In the genomic region with DNA sequence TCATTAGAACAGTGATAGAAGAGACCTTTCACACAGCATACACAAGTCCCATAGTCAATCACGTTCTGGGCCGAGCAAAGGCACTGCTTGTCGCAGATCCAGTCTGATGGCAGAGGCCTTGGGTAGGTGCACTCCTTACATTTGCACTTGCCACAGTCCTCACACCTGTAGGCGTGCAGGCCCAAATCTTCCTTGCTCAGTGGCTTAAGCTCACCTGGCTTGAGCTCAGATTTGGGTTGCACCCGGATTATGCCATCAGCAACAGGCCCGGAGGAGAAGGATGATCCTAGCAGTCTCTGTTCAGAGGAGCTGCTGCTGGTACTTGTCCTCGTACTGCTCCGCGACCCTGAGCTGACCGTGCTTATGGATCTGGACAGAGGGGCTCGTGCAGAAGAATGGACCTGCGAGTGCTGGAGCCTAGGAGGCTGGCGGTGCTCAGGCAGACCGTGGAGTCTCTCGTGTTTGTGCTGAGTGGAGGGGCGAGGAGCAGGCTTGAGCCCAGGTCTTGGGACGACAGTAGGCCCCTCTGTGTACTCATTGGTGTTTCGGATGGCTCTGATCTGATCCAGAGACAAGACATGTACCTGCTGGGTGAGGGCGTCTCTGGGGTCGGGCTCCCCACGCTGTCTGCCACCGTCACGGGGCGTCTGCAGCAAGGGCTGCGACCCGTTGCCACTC, we compare ENCODE assay signal across 10 cellular contexts. TPM values are rescaled to one million over a fixed set of nuclear protein-coding genes. Genes with fewer than 3 reads are reported as not detected.
DNase-seq lines count a peak whose midpoint lies in the region; ATAC-seq and TF ChIP-seq lines count a peak whose summit lies in the region.
"Had no signal": no experiment of that assay in that cellular context is flagged by ENCODE, and none has a peak within 500 bp of the region (broad histone marks: within the 10 kb centered on the region; RNA-seq: fewer than 3 reads in every experiment).

No MANE protein-coding gene starts in this region.

- H3K4me3 Mint-ChIP-seq in activated CD8-positive, alpha-beta T cell treated with anti-CD3 and anti-CD28 coated beads for 36 hours: peak overlapping the region; percentile 21
- no peak overlapping the region for H3K4me3 Mint-ChIP-seq in activated CD8-positive, alpha-beta T cell treated with anti-CD3 and anti-CD28 coated beads, Interleukin-2, amount 10 ng/mL, durations not matched to agents 7 days and 5 days

- no peaks in the 10 kb centered on the region for H3K36me3 Mint-ChIP-seq in activated CD8-positive, alpha-beta T cell treated with anti-CD3 and anti-CD28 coated beads for 36 hours (ENCODE audit: low read depth)
- H3K36me3 Mint-ChIP-seq in activated CD8-positive, alpha-beta T cell treated with anti-CD3 and anti-CD28 coated beads, Interleukin-2, amount 10 ng/mL, durations not matched to agents 7 days and 5 days (ENCODE audit: low read depth): no peaks in the 10 kb centered on the region

- intact Hi-C loops in activated CD8-positive, alpha-beta T cell treated with anti-CD3 and anti-CD28 coated beads for 36 hours (cut with micrococcal nuclease): no loop called here
- intact Hi-C loops in upper lobe of right lung (cut with DNase I): no loop called here

- H3K36me3 ChIP-seq in mucosa of stomach (ENCODE audit: control insufficient read depth, insufficient read depth, low read length) (peaks cover 7% of the 10 kb centered on the region), upper lobe of right lung (peaks cover 26% of the 10 kb centered on the region)

- DNase-seq in activated CD8-positive, alpha-beta T cell treated with anti-CD3 and anti-CD28 coated beads for 36 hours: no peak
- DNase-seq in activated CD8-positive, alpha-beta T cell treated with anti-CD3 and anti-CD28 coated beads, Interleukin-2, amount 10 ng/mL, durations not matched to agents 7 days and 5 days: no peak
- no peak for DNase-seq in epithelial cell of proximal tubule (ENCODE audit: low read depth)
- DNase-seq in upper lobe of right lung: no peak
- DNase-seq in NCI-H2107 treated with DMSO at 0.1 percent for 48 hours (lab: John Stamatoyannopoulos, UW; ENCODE audit: unreplicated experiment): no peak
- DNase-seq in OCI-M1 (lab: John Stamatoyannopoulos, UW): no peak
- no peak for DNase-seq in DMS153 treated with DMSO at 0.1 percent for 48 hours (lab: John Stamatoyannopoulos, UW; ENCODE audit: unreplicated experiment)
- DNase-seq: NCI-H2227 treated with DMSO at 0.1 percent for 48 hours had no signal

- H3K9me3 Mint-ChIP-seq in activated CD8-positive, alpha-beta T cell treated with anti-CD3 and anti-CD28 coated beads for 36 hours: no peaks in the 10 kb centered on the region
- H3K9me3 Mint-ChIP-seq in activated CD8-positive, alpha-beta T cell treated with anti-CD3 and anti-CD28 coated beads, Interleukin-2, amount 10 ng/mL, durations not matched to agents 7 days and 5 days (ENCODE audit: insufficient read depth): no peaks in the 10 kb centered on the region

- no peak for TF ChIP-seq CTCF in activated CD8-positive, alpha-beta T cell treated with anti-CD3 and anti-CD28 coated beads for 36 hours (IDR thresholded peaks at IDR 0.05)
- no peak for TF ChIP-seq CTCF in epithelial cell of proximal tubule (conservative IDR thresholded peaks at IDR 0.05; ENCODE audit: low read depth, low read length)
- no peak for TF ChIP-seq CTCF in upper lobe of right lung (IDR thresholded peaks at IDR 0.05)

- peaks cover 13% of the 10 kb centered on the region for H3K4me1 ChIP-seq in mucosa of stomach (ENCODE audit: control insufficient read depth, insufficient read depth, low read length)
- peaks cover 21% of the 10 kb centered on the region for H3K4me1 ChIP-seq in upper lobe of right lung

- H3K27me3 Mint-ChIP-seq in activated CD8-positive, alpha-beta T cell treated with anti-CD3 and anti-CD28 coated beads for 36 hours: peaks cover 14% of the 10 kb centered on the region
- peaks cover 26% of the 10 kb centered on the region for H3K27me3 Mint-ChIP-seq in activated CD8-positive, alpha-beta T cell treated with anti-CD3 and anti-CD28 coated beads, Interleukin-2, amount 10 ng/mL, durations not matched to agents 7 days and 5 days (ENCODE audit: low read depth)

- H3K9me3 ChIP-seq in mucosa of stomach (ENCODE audit: control insufficient read depth, low read length) (no peaks in the 10 kb centered on the region), upper lobe of right lung (no peaks in the 10 kb centered on the region)

- H3K9ac ChIP-seq in mucosa of stomach (ENCODE audit: low read length): peak overlapping the region; percentile 97

- CTCF ChIA-PET in activated CD8-positive, alpha-beta T cell treated with anti-CD3 and anti-CD28 coated beads for 36 hours (lab: Charles Lee): no interaction called here
- CTCF ChIA-PET in activated CD8-positive, alpha-beta T cell treated with anti-CD3 and anti-CD28 coated beads, Interleukin-2, amount 10 ng/mL, durations not matched to agents 7 days and 5 days (lab: Charles Lee): no interaction called here

- H3K27ac ChIP-seq in upper lobe of right lung: peak overlapping the region; percentile 95

- POLR2A ChIA-PET in activated CD8-positive, alpha-beta T cell treated with anti-CD3 and anti-CD28 coated beads for 36 hours (lab: Charles Lee): no interaction called here
- POLR2A ChIA-PET in activated CD8-positive, alpha-beta T cell treated with anti-CD3 and anti-CD28 coated beads, Interleukin-2, amount 10 ng/mL, durations not matched to agents 7 days and 5 days (lab: Charles Lee): no interaction called here

- no peaks in the 10 kb centered on the region for H3K27me3 ChIP-seq in mucosa of stomach (ENCODE audit: control insufficient read depth, insufficient read depth, low read length)
- no peaks in the 10 kb centered on the region for H3K27me3 ChIP-seq in upper lobe of right lung

- H3K27ac Mint-ChIP-seq in activated CD8-positive, alpha-beta T cell treated with anti-CD3 and anti-CD28 coated beads for 36 hours: no peak overlapping the region
- H3K27ac Mint-ChIP-seq in activated CD8-positive, alpha-beta T cell treated with anti-CD3 and anti-CD28 coated beads, Interleukin-2, amount 10 ng/mL, durations not matched to agents 7 days and 5 days: no peak overlapping the region

- peaks cover 9% of the 10 kb centered on the region for H3K4me1 Mint-ChIP-seq in activated CD8-positive, alpha-beta T cell treated with anti-CD3 and anti-CD28 coated beads for 36 hours (ENCODE audit: low read depth)
- peaks cover 7% of the 10 kb centered on the region for H3K4me1 Mint-ChIP-seq in activated CD8-positive, alpha-beta T cell treated with anti-CD3 and anti-CD28 coated beads, Interleukin-2, amount 10 ng/mL, durations not matched to agents 7 days and 5 days (ENCODE audit: low read depth)

- peak overlapping the region; percentile 88 for H3K4me3 ChIP-seq in epithelial cell of proximal tubule (ENCODE audit: low read depth, low read length)
- H3K4me3 ChIP-seq in mucosa of stomach (ENCODE audit: low read length): no peak overlapping the region
- H3K4me3 ChIP-seq in upper lobe of right lung: peak overlapping the region; percentile 84

- ATAC-seq in activated CD8-positive, alpha-beta T cell treated with anti-CD3 and anti-CD28 coated beads for 36 hours: no peak
- no peak for ATAC-seq in activated CD8-positive, alpha-beta T cell treated with anti-CD3 and anti-CD28 coated beads, Interleukin-2, amount 10 ng/mL, durations not matched to agents 7 days and 5 days
- no peak for ATAC-seq in upper lobe of right lung
- ATAC-seq: activated CD4-positive, CD25-positive, alpha-beta regulatory T cell treated with anti-CD3 and anti-CD28 coated beads, Interleukin-2, amount 50 U/mL, for 24 hours had no signal

RNA-seq across cellular contexts. Expression of a gene that starts 3.8 kb away (rescaled TPM):
- total RNA-seq in activated CD8-positive, alpha-beta T cell treated with anti-CD3 and anti-CD28 coated beads for 36 hours: 1 to 10 TPM in 1 of 2 experiments, under 1 TPM in 1; 0.90 to 1.3 TPM
- total RNA-seq in activated CD8-positive, alpha-beta T cell treated with anti-CD3 and anti-CD28 coated beads, Interleukin-2, amount 10 ng/mL, durations not matched to agents 7 days and 5 days: under 1 TPM; 0.10 to 0.29 TPM
- 24.9 and 25.8 TPM in 2 replicates for total RNA-seq in epithelial cell of proximal tubule
- total RNA-seq in upper lobe of right lung: 55.3 TPM

Comparison
In these comparisons a context has a peak if more than half of its experiments do, and no peak if none do; other contexts are left out.
1. RNA of a gene that starts 3.8 kb away (total RNA-seq): 55.3 TPM in upper lobe of right lung (single experiment) and 24.9 to 25.8 TPM in epithelial cell of proximal tubule; 0.90 to 1.3 TPM in activated CD8-positive, alpha-beta T cell treated with anti-CD3 and anti-CD28 coated beads for 36 hours and 0.10 to 0.29 TPM in activated CD8-positive, alpha-beta T cell treated with anti-CD3 and anti-CD28 coated beads, Interleukin-2, amount 10 ng/mL, durations not matched to agents 7 days and 5 days; every median in the first group is over 10 times any median in the second.